14 cellular contexts compared by ENCODE assay signal in genomic region chr5:10301266-10301665, GRCh38. TPM values are rescaled to one million over a fixed set of nuclear protein-coding genes. Genes with fewer than 3 reads are reported as not detected.
DNase-seq lines count a peak whose midpoint lies in the region; ATAC-seq, FAIRE-seq and TF ChIP-seq lines count a peak whose summit lies in the region.
"Had no signal": no experiment of that assay in that cellular context is flagged by ENCODE, and none has a peak within 500 bp of the region (broad histone marks: within the 10 kb centered on the region; RNA-seq: fewer than 3 reads in every experiment).

No MANE protein-coding gene starts in this region.

- ATAC-seq in lower lobe of right lung (peak in 1 of 2 donors; percentile 22), GM19397 (IDR thresholded peaks at IDR 0.05; ENCODE audit: unreplicated experiment) (no peak)
- ATAC-seq: T-cell had no signal

- H3K36me3 ChIP-seq in lower lobe of right lung: no peaks in the 10 kb centered on the region

- no peaks in the 10 kb centered on the region for H3K27me3 ChIP-seq in lower lobe of right lung (ENCODE audit: low read depth)
- H3K27me3 ChIP-seq: testis had no signal

- no peak overlapping the region for H3K27ac ChIP-seq in lower lobe of right lung
- H3K27ac ChIP-seq: testis had no signal

- TF ChIP-seq CTCF in lower lobe of right lung (IDR thresholded peaks at IDR 0.05) (no peak), D721Med (IDR thresholded peaks at IDR 0.05; ENCODE audit: insufficient read depth, missing control alignments) (no peak)

- no peak for FAIRE-seq in D721Med (lab: Jason Lieb, UNC)
- FAIRE-seq: astrocyte had no signal

- intact Hi-C loops in lower lobe of right lung (cut with DNase I): no loop called here

- peaks cover 7% of the 10 kb centered on the region for H3K4me1 ChIP-seq in lower lobe of right lung
- H3K4me1 ChIP-seq: HAP-1, testis had no signal

- H3K9me3 ChIP-seq in lower lobe of right lung: no peaks in the 10 kb centered on the region
- H3K9me3 ChIP-seq: HAP-1, testis had no signal

- DNase-seq in DMS79 (lab: John Stamatoyannopoulos, UW): peak; percentile 45
- peak; percentile 58 for DNase-seq in NCI-H2029 (lab: John Stamatoyannopoulos, UW)
- DNase-seq in SHP77 treated with DMSO at 0.1 percent for 48 hours (lab: John Stamatoyannopoulos, UW): peak; percentile 52
- no peak for DNase-seq in lower lobe of right lung
- no peak for DNase-seq in stimulated activated CD4-positive, alpha-beta T cell treated with anti-CD3 and anti-CD28 coated beads, Interleukin-2, amount 100 ng/mL, for 48 hours
- DNase-seq in islet precursor cell: no peak
- DNase-seq in D721Med (ENCODE audit: insufficient read length, low spot score): no peak
- DNase-seq: activated CD4-positive, alpha-beta T cell treated with anti-CD3 and anti-CD28 coated beads for 4 hours; T-cell had no signal

- peak overlapping the region; percentile 17 for H3K4me3 ChIP-seq in lower lobe of right lung
- H3K4me3 ChIP-seq: HAP-1, lung, testis had no signal

RNA-seq across cellular contexts. Expression of gene CMBL, which starts 6.4 kb away (rescaled TPM):
- 21.7 TPM for total RNA-seq in lower lobe of right lung

RNA-seq across cellular contexts. Expression of gene CCT5, which starts 51.2 kb away (rescaled TPM):
- 116 TPM for total RNA-seq in lower lobe of right lung

RNA-seq across cellular contexts. Expression of gene ATPSCKMT, which starts 51.6 kb away (rescaled TPM):
- 13.1 TPM for total RNA-seq in lower lobe of right lung

RNA-seq across cellular contexts. Expression of gene MARCHF6, which starts 52.2 kb away (rescaled TPM):
- 136 TPM for total RNA-seq in lower lobe of right lung

Comparison
In these comparisons a context has a peak if more than half of its experiments do, and no peak if none do; other contexts are left out.
1. DNase-seq: peak in DMS79 (single experiment), NCI-H2029 (single experiment) and SHP77 treated with DMSO at 0.1 percent for 48 hours (single experiment); none in lower lobe of right lung (single experiment), stimulated activated CD4-positive, alpha-beta T cell treated with anti-CD3 and anti-CD28 coated beads, Interleukin-2, amount 100 ng/mL, for 48 hours (0 of 2), islet precursor cell (single experiment) and D721Med (single experiment).